ENCODE assay signal across 8 cellular contexts in the genomic region with DNA sequence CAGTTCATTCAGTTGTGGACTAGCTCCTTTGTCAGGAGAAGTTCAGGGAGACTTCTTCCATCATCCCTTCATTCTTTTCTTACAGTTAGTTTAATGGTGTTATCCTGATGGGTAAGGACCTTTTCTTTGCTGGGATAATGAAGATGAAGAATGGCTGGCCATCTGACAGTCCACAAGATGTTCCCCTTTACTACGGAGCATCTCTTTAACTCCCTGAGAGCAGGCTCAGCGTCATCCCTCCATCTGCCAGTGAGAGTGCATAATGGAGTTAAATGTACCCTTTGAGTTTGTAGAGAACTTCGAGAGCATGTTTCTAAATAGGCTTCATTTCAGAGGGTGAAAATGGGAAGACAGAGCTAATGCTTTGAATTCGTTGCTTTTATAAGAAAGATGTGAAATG. TPM values are rescaled to one million over a fixed set of nuclear protein-coding genes. Genes with fewer than 3 reads are reported as not detected.
DNase-seq lines count a peak whose midpoint lies in the region; ATAC-seq and TF ChIP-seq lines count a peak whose summit lies in the region.

No MANE protein-coding gene starts in this region.

- H3K9ac ChIP-seq in OCI-LY3 (ENCODE audit: low read length): peak overlapping the region; percentile 90
- peak overlapping the region in 1 of 2 donors; percentile 99 for H3K9ac ChIP-seq in mucosa of rectum (ENCODE audit: low read depth in 1 of 2, low read length in 2 of 2)

- H3K4me3 ChIP-seq in A673 (ENCODE audit: low read depth, low read length, poor library complexity, severe bottlenecking) (peak overlapping the region; percentile 67), OCI-LY3 (ENCODE audit: low read length) (peak overlapping the region; percentile 80), mucosa of rectum (ENCODE audit: low read length in 2 of 2) (peak overlapping the region; percentile 85 to 97)

- intact Hi-C loops in A673 (cut with micrococcal nuclease; ENCODE audit: unreplicated experiment): loop anchor here (5.0 kb wide), 1 partner anchor 353 kb away; a partner anchor contains a TSS

- BruUV-seq in A673 (replicated peaks; lab: Mats Ljungman, UMichigan): no TSS peak

- no peaks in the 10 kb centered on the region for H3K27me3 ChIP-seq in A673 (replicated peaks; ENCODE audit: insufficient read depth, low read depth, low read length, poor library complexity)
- H3K27me3 ChIP-seq in OCI-LY3 (ENCODE audit: low read depth, low read length): no peaks in the 10 kb centered on the region
- no peaks in the 10 kb centered on the region for H3K27me3 ChIP-seq in mucosa of rectum (ENCODE audit: control insufficient read depth in 2 of 2, insufficient read depth in 2 of 2, low read length in 2 of 2)

- H3K36me3 ChIP-seq in A673 (ENCODE audit: insufficient read depth, low read length, poor library complexity, severe bottlenecking): no peaks in the 10 kb centered on the region
- peaks cover 25% of the 10 kb centered on the region for H3K36me3 ChIP-seq in OCI-LY3 (replicated peaks; ENCODE audit: low read depth, low read length)
- H3K36me3 ChIP-seq in mucosa of rectum (ENCODE audit: control insufficient read depth in 2 of 2, insufficient read depth in 2 of 2, low read length in 2 of 2): no peaks in the 10 kb centered on the region

- no peak for TF ChIP-seq CTCF in A673 (conservative IDR thresholded peaks at IDR 0.05; ENCODE audit: low read depth, low read length)
- TF ChIP-seq CTCF in OCI-LY3 (IDR thresholded peaks at IDR 0.05; ENCODE audit: low read depth, low read length): no peak
- no peak for TF ChIP-seq CTCF in chondrocyte (IDR thresholded peaks at IDR 0.05)

- no peaks in the 10 kb centered on the region for H3K9me3 Mint-ChIP-seq in chondrocyte (ENCODE audit: low read depth)

- H3K27ac ChIP-seq in A673 (ENCODE audit: low read depth, low read length, poor library complexity, severe bottlenecking): peak overlapping the region; percentile 99
- peak overlapping the region; percentile 90; the same call in 1 of the 2 replicates for H3K27ac ChIP-seq in OCI-LY3 (ENCODE audit: low read length)
- H3K27ac ChIP-seq in mucosa of rectum (ENCODE audit: low read depth in 2 of 2, low read length in 2 of 2): peak overlapping the region; percentile 9 to 53

- H3K27me3 Mint-ChIP-seq in chondrocyte (ENCODE audit: low read depth): no peaks in the 10 kb centered on the region

- CTCF ChIA-PET in A673 (lab: Charles Lee): interaction anchor here (0.5 kb wide), 1 partner anchor 16 kb away, joined by 6 read pairs; no protein-coding TSS in a partner anchor

- H3K36me3 Mint-ChIP-seq in chondrocyte (ENCODE audit: low read depth): peaks cover 2% of the 10 kb centered on the region

- H3K79me2 ChIP-seq in OCI-LY3 (ENCODE audit: low read length): peaks cover 73% of the 10 kb centered on the region

- H3K9me3 ChIP-seq in A673 (ENCODE audit: low read depth, low read length, poor library complexity, severe bottlenecking) (no peaks in the 10 kb centered on the region), OCI-LY3 (ENCODE audit: insufficient read depth, low read length) (no peaks in the 10 kb centered on the region), mucosa of rectum (ENCODE audit: control insufficient read depth in 2 of 2, low read length in 2 of 2) (no peaks in the 10 kb centered on the region)

- DNase-seq in A673 (ENCODE audit: low spot score) (peak; percentile 55), GM04504 (ENCODE audit: low read depth) (peak; percentile 14), chondrocyte (ENCODE audit: low spot score) (no peak), middle frontal gyrus (ENCODE audit: extremely low spot score, low spot score) (no peak), H4 (ENCODE audit: low spot score) (no peak)

- H3K4me1 Mint-ChIP-seq in chondrocyte (ENCODE audit: low read depth): peaks cover 48% of the 10 kb centered on the region

- no peak overlapping the region for H2AFZ ChIP-seq in OCI-LY3 (ENCODE audit: low read depth, low read length)

- no peak for ATAC-seq in activated CD4-positive, CD25-positive, alpha-beta regulatory T cell treated with anti-CD3 and anti-CD28 coated beads, Interleukin-2, amount 50 U/mL, for 24 hours

- H3K4me2 ChIP-seq in OCI-LY3 (ENCODE audit: low read length): peak overlapping the region; percentile 91

- peaks cover 59% of the 10 kb centered on the region for H4K20me1 ChIP-seq in OCI-LY3 (ENCODE audit: insufficient read depth, low read length)

- peak overlapping the region; percentile 97 for H3K27ac Mint-ChIP-seq in chondrocyte (ENCODE audit: unreplicated experiment)

- peaks cover 15% of the 10 kb centered on the region for H3K4me1 ChIP-seq in A673 (ENCODE audit: insufficient read depth, low read length, poor library complexity, severe bottlenecking)
- peaks cover 28% of the 10 kb centered on the region for H3K4me1 ChIP-seq in OCI-LY3 (ENCODE audit: low read length)
- peaks cover 11 to 23% of the 10 kb centered on the region in 2 donors for H3K4me1 ChIP-seq in mucosa of rectum (ENCODE audit: control insufficient read depth in 2 of 2, insufficient read depth in 2 of 2, low read length in 2 of 2)

- peak overlapping the region; percentile 94 for H3K4me3 Mint-ChIP-seq in chondrocyte (ENCODE audit: unreplicated experiment)

- POLR2A ChIA-PET in A673 (lab: Charles Lee; ENCODE audit: low non-redundant PET): no interaction called here

RNA-seq across cellular contexts. Expression of a gene that starts 1.6 kb away (rescaled TPM):
- total RNA-seq in A673 (2021) (77.2 and 85.6 TPM in 2 replicates), chondrocyte (53.1 to 58.1 TPM (median 57.8 TPM) in 3 replicates)
- total RNA-seq in H4 (2014; rRNA removed; shearing (Covaris generic)): 27.1 and 30.7 TPM in 2 replicates

Comparison
In these comparisons a context has a peak if more than half of its experiments do, and no peak if none do; other contexts are left out.
1. DNase-seq: peak in A673 (single experiment) and GM04504 (single experiment); none in chondrocyte (single experiment), middle frontal gyrus (single experiment) and H4 (single experiment).
2. H3K27ac ChIP-seq: peak in every context shown above with its lines; median percentile 99 in A673; 90 in OCI-LY3; 31 in mucosa of rectum.
3. Peak in every context shown above with its lines, with median percentiles within 50 percentile points of each other: H3K4me3 ChIP-seq.